1 cellular context compared by ENCODE assay signal in the genomic region with DNA sequence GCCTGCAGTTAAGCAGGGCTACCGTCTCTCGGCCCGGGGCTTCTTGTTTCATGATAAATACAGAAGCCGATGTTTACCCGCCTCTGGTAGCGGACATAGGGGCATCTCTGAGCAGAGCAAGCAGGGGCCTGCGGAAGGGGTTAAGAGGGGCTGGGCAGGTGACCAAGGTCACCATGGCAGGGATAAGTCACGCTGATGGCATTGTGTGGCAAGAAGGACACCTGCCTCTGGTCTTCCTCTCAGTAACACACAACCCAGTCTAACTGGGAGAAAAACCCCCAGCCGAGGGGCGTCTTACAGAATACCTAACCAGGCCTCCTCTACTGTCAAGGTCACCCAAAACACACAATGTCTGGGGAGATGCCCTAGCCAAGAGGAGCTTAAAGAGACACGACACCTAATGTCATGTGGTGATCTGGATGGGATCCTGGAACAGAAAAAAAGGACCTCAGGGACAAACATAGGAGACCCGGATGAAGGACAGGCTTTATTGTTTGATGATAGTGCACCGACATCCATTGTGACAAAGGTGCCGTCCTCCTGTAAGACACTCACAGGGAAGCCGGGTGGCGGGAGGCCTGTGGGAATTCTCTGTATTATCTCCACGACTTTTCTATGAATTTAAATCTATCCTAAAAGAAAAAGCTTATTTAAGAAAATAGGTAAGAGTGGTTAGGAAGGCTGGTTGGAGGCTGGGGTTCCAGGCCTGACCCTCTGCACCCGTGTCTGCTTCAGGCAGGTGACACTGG.
A peak's percentile ranks its signal among the peaks of the same experiment; 100 is the strongest.
TF ChIP-seq lines count a peak whose summit lies in the region.

No MANE protein-coding gene starts in this region.

TF ChIP-seq in HepG2, 621 proteins besides CTCF, POLR2A, EP300 and RAD21 (continued from another document and continues in another):
- TF ChIP-seq, protein P1, sequence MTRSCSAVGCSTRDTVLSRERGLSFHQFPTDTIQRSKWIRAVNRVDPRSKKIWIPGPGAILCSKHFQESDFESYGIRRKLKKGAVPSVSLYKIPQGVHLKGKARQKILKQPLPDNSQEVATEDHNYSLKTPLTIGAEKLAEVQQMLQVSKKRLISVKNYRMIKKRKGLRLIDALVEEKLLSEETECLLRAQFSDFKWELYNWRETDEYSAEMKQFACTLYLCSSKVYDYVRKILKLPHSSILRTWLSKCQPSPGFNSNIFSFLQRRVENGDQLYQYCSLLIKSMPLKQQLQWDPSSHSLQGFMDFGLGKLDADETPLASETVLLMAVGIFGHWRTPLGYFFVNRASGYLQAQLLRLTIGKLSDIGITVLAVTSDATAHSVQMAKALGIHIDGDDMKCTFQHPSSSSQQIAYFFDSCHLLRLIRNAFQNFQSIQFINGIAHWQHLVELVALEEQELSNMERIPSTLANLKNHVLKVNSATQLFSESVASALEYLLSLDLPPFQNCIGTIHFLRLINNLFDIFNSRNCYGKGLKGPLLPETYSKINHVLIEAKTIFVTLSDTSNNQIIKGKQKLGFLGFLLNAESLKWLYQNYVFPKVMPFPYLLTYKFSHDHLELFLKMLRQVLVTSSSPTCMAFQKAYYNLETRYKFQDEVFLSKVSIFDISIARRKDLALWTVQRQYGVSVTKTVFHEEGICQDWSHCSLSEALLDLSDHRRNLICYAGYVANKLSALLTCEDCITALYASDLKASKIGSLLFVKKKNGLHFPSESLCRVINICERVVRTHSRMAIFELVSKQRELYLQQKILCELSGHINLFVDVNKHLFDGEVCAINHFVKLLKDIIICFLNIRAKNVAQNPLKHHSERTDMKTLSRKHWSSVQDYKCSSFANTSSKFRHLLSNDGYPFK (CRISPR knock-in tag; IDR thresholded peaks at IDR 0.05; ENCODE audit: borderline replicate concordance), result no peak
- TF ChIP-seq ZBTB3 (CRISPR knock-in tag; IDR thresholded peaks at IDR 0.05; ENCODE audit: borderline replicate concordance, low read depth) (no peak), ZNF788 (CRISPR knock-in tag; IDR thresholded peaks at IDR 0.05; ENCODE audit: borderline replicate concordance) (no peak), SIX4 (CRISPR knock-in tag; IDR thresholded peaks at IDR 0.05) (no peak), IRX3 (CRISPR knock-in tag; IDR thresholded peaks at IDR 0.05; ENCODE audit: borderline replicate concordance, low read depth) (no peak), ZNF101 (CRISPR knock-in tag; IDR thresholded peaks at IDR 0.05; ENCODE audit: borderline replicate concordance, low read depth) (no peak), HMG20B (CRISPR knock-in tag; conservative IDR thresholded peaks at IDR 0.05) (no peak), TGIF2 (CRISPR knock-in tag; IDR thresholded peaks at IDR 0.05) (no peak), XBP1 (CRISPR knock-in tag; IDR thresholded peaks at IDR 0.05) (no peak), ZNF672 (CRISPR knock-in tag; IDR thresholded peaks at IDR 0.05) (no peak), JUNB (CRISPR knock-in tag; IDR thresholded peaks at IDR 0.05; ENCODE audit: borderline replicate concordance) (no peak), ARNT2 (CRISPR knock-in tag; IDR thresholded peaks at IDR 0.05; ENCODE audit: low read depth) (no peak), ZNF614 (CRISPR knock-in tag; IDR thresholded peaks at IDR 0.05; ENCODE audit: borderline replicate concordance) (peak; percentile 25; the same call in 1 of the 2 replicates), ESRRA (CRISPR knock-in tag; IDR thresholded peaks at IDR 0.05; ENCODE audit: low read depth) (peak; percentile 68), ATF1 (CRISPR knock-in tag; IDR thresholded peaks at IDR 0.05) (no peak), ZNF878 (CRISPR knock-in tag; IDR thresholded peaks at IDR 0.05) (no peak; the same call in 1 of the 2 replicates), CCAR2 (optimal IDR thresholded peaks at IDR 0.05; ENCODE audit: low read depth, low read length) (no peak), ZNF556 (CRISPR knock-in tag; IDR thresholded peaks at IDR 0.05; ENCODE audit: borderline replicate concordance) (no peak), REXO4 (CRISPR knock-in tag; IDR thresholded peaks at IDR 0.05; ENCODE audit: borderline replicate concordance) (no peak), NCOA1 (CRISPR knock-in tag; IDR thresholded peaks at IDR 0.05) (no peak)
- TF ChIP-seq, protein P2, sequence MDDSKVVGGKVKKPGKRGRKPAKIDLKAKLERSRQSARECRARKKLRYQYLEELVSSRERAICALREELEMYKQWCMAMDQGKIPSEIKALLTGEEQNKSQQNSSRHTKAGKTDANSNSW (CRISPR knock-in tag; IDR thresholded peaks at IDR 0.05; ENCODE audit: borderline replicate concordance), result no peak
- TF ChIP-seq, protein P3, sequence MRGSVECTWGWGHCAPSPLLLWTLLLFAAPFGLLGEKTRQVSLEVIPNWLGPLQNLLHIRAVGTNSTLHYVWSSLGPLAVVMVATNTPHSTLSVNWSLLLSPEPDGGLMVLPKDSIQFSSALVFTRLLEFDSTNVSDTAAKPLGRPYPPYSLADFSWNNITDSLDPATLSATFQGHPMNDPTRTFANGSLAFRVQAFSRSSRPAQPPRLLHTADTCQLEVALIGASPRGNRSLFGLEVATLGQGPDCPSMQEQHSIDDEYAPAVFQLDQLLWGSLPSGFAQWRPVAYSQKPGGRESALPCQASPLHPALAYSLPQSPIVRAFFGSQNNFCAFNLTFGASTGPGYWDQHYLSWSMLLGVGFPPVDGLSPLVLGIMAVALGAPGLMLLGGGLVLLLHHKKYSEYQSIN (CRISPR knock-in tag; IDR thresholded peaks at IDR 0.05; ENCODE audit: borderline replicate concordance), result no peak
- TF ChIP-seq, protein P4, sequence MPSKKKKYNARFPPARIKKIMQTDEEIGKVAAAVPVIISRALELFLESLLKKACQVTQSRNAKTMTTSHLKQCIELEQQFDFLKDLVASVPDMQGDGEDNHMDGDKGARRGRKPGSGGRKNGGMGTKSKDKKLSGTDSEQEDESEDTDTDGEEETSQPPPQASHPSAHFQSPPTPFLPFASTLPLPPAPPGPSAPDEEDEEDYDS (CRISPR knock-in tag; IDR thresholded peaks at IDR 0.05), result no peak
- TF ChIP-seq, protein P5, sequence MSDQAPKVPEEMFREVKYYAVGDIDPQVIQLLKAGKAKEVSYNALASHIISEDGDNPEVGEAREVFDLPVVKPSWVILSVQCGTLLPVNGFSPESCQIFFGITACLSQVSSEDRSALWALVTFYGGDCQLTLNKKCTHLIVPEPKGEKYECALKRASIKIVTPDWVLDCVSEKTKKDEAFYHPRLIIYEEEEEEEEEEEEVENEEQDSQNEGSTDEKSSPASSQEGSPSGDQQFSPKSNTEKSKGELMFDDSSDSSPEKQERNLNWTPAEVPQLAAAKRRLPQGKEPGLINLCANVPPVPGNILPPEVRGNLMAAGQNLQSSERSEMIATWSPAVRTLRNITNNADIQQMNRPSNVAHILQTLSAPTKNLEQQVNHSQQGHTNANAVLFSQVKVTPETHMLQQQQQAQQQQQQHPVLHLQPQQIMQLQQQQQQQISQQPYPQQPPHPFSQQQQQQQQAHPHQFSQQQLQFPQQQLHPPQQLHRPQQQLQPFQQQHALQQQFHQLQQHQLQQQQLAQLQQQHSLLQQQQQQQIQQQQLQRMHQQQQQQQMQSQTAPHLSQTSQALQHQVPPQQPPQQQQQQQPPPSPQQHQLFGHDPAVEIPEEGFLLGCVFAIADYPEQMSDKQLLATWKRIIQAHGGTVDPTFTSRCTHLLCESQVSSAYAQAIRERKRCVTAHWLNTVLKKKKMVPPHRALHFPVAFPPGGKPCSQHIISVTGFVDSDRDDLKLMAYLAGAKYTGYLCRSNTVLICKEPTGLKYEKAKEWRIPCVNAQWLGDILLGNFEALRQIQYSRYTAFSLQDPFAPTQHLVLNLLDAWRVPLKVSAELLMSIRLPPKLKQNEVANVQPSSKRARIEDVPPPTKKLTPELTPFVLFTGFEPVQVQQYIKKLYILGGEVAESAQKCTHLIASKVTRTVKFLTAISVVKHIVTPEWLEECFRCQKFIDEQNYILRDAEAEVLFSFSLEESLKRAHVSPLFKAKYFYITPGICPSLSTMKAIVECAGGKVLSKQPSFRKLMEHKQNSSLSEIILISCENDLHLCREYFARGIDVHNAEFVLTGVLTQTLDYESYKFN (CRISPR knock-in tag; conservative IDR thresholded peaks at IDR 0.05), result peak; percentile 56
- TF ChIP-seq, protein P6, sequence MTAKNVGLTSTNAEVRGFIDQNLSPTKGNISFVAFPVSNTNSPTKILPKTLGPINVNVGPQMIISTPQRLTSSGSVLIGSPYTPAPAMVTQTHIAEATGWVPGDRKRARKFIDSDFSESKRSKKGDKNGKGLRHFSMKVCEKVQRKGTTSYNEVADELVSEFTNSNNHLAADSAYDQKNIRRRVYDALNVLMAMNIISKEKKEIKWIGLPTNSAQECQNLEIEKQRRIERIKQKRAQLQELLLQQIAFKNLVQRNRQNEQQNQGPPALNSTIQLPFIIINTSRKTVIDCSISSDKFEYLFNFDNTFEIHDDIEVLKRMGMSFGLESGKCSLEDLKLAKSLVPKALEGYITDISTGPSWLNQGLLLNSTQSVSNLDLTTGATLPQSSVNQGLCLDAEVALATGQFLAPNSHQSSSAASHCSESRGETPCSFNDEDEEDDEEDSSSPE (CRISPR knock-in tag; IDR thresholded peaks at IDR 0.05), result no peak
- TF ChIP-seq, protein P7, sequence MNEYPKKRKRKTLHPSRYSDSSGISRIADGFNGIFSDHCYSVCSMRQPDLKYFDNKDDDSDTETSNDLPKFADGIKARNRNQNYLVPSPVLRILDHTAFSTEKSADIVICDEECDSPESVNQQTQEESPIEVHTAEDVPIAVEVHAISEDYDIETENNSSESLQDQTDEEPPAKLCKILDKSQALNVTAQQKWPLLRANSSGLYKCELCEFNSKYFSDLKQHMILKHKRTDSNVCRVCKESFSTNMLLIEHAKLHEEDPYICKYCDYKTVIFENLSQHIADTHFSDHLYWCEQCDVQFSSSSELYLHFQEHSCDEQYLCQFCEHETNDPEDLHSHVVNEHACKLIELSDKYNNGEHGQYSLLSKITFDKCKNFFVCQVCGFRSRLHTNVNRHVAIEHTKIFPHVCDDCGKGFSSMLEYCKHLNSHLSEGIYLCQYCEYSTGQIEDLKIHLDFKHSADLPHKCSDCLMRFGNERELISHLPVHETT (CRISPR knock-in tag; conservative IDR thresholded peaks at IDR 0.05), result no peak; the same call in 1 of the 2 replicates
- TF ChIP-seq, protein P8, sequence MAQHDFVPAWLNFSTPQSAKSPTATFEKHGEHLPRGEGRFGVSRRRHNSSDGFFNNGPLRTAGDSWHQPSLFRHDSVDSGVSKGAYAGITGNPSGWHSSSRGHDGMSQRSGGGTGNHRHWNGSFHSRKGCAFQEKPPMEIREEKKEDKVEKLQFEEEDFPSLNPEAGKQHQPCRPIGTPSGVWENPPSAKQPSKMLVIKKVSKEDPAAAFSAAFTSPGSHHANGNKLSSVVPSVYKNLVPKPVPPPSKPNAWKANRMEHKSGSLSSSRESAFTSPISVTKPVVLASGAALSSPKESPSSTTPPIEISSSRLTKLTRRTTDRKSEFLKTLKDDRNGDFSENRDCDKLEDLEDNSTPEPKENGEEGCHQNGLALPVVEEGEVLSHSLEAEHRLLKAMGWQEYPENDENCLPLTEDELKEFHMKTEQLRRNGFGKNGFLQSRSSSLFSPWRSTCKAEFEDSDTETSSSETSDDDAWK (CRISPR knock-in tag; IDR thresholded peaks at IDR 0.05), result no peak
- TF ChIP-seq, protein P9, sequence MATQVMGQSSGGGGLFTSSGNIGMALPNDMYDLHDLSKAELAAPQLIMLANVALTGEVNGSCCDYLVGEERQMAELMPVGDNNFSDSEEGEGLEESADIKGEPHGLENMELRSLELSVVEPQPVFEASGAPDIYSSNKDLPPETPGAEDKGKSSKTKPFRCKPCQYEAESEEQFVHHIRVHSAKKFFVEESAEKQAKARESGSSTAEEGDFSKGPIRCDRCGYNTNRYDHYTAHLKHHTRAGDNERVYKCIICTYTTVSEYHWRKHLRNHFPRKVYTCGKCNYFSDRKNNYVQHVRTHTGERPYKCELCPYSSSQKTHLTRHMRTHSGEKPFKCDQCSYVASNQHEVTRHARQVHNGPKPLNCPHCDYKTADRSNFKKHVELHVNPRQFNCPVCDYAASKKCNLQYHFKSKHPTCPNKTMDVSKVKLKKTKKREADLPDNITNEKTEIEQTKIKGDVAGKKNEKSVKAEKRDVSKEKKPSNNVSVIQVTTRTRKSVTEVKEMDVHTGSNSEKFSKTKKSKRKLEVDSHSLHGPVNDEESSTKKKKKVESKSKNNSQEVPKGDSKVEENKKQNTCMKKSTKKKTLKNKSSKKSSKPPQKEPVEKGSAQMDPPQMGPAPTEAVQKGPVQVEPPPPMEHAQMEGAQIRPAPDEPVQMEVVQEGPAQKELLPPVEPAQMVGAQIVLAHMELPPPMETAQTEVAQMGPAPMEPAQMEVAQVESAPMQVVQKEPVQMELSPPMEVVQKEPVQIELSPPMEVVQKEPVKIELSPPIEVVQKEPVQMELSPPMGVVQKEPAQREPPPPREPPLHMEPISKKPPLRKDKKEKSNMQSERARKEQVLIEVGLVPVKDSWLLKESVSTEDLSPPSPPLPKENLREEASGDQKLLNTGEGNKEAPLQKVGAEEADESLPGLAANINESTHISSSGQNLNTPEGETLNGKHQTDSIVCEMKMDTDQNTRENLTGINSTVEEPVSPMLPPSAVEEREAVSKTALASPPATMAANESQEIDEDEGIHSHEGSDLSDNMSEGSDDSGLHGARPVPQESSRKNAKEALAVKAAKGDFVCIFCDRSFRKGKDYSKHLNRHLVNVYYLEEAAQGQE (IDR thresholded peaks at IDR 0.05; ENCODE audit: borderline replicate concordance in 1 of 2, low read depth in 1 of 2, low read length in 2 of 2), result no peak
- TF ChIP-seq, protein P10, sequence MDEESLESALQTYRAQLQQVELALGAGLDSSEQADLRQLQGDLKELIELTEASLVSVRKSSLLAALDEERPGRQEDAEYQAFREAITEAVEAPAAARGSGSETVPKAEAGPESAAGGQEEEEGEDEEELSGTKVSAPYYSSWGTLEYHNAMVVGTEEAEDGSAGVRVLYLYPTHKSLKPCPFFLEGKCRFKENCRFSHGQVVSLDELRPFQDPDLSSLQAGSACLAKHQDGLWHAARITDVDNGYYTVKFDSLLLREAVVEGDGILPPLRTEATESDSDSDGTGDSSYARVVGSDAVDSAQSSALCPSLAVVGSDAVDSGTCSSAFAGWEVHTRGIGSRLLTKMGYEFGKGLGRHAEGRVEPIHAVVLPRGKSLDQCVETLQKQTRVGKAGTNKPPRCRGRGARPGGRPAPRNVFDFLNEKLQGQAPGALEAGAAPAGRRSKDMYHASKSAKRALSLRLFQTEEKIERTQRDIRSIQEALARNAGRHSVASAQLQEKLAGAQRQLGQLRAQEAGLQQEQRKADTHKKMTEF (CRISPR knock-in tag; IDR thresholded peaks at IDR 0.05), result peak; percentile 17; the same call in 1 of the 2 replicates
- TF ChIP-seq, protein P11, sequence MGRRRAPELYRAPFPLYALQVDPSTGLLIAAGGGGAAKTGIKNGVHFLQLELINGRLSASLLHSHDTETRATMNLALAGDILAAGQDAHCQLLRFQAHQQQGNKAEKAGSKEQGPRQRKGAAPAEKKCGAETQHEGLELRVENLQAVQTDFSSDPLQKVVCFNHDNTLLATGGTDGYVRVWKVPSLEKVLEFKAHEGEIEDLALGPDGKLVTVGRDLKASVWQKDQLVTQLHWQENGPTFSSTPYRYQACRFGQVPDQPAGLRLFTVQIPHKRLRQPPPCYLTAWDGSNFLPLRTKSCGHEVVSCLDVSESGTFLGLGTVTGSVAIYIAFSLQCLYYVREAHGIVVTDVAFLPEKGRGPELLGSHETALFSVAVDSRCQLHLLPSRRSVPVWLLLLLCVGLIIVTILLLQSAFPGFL (CRISPR knock-in tag; IDR thresholded peaks at IDR 0.05), result no peak
- TF ChIP-seq, protein P12, sequence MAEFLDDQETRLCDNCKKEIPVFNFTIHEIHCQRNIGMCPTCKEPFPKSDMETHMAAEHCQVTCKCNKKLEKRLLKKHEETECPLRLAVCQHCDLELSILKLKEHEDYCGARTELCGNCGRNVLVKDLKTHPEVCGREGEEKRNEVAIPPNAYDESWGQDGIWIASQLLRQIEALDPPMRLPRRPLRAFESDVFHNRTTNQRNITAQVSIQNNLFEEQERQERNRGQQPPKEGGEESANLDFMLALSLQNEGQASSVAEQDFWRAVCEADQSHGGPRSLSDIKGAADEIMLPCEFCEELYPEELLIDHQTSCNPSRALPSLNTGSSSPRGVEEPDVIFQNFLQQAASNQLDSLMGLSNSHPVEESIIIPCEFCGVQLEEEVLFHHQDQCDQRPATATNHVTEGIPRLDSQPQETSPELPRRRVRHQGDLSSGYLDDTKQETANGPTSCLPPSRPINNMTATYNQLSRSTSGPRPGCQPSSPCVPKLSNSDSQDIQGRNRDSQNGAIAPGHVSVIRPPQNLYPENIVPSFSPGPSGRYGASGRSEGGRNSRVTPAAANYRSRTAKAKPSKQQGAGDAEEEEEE (CRISPR knock-in tag; IDR thresholded peaks at IDR 0.05; ENCODE audit: borderline replicate concordance), result no peak; the same call in 1 of the 2 replicates
